ENCODE assay signal across 29 cellular contexts in the genomic region with DNA sequence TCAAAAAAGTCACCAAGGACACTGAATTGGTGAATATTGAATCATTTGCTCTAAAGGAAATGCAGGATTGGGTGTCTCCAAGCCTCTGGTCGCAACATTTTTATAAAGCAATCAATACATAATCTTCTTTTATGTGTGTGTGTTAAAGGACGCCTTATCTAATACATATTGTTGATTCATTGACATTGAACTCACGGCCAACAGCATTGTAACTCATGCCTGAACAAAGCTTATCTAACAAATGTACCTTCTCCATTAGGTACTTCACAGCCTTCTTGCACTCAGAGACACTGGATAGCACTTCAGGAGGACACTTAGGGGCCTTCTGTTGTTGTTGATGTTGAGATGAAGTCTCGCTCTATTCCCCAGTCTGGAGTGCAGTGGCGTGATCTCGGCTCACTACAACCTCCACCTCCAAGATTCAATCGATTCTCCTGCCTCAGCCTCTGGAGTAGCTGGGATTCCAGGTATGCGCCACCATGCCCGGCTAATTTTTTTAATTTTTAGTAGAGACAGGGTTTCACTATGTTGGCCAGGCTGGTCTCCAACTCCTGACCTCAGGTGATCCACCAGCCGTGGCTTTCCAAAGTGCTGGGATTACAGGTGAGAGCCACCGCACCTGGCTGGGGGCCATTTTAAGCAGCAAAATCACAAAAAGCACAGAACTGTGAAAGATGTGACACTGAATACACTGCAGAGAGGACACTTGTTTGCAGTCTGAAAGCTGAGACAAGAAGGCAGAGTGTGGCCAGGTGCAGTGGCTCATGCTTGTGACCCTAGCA.
"Had no signal": no experiment of that assay in that cellular context is flagged by ENCODE, and none has a peak within 500 bp of the region (broad histone marks: within the 10 kb centered on the region; RNA-seq: fewer than 3 reads in every experiment).

No MANE protein-coding gene starts in this region.

- FAIRE-seq: kidney had no signal

- H3K4me3 ChIP-seq: adrenal gland, body of pancreas, colonic mucosa, dorsolateral prefrontal cortex, gastroesophageal sphincter, hepatocyte, thoracic aorta, vagina had no signal

- H3K27ac ChIP-seq: adrenal gland, body of pancreas, colonic mucosa, dorsolateral prefrontal cortex, gastroesophageal sphincter, hepatocyte, thoracic aorta, vagina had no signal

- H3K4me2 ChIP-seq: hepatocyte had no signal

- DNase-seq: activated CD4-positive, alpha-beta memory T cell treated with anti-CD3 and anti-CD28 coated beads for 36 hours; activated CD4-positive, alpha-beta T cell treated with anti-CD3 and anti-CD28 coated beads, Interleukin-2, amount 10 ng/mL, durations not matched to agents 24 days and 14 days; activated CD4-positive, CD25-positive, alpha-beta regulatory T cell treated with anti-CD3 and anti-CD28 coated beads, Interleukin-2, amount 50 U/mL, for 72 hours; activated CD8-positive, alpha-beta memory T cell treated with anti-CD3 and anti-CD28 coated beads, Interleukin-2, amount 50 U/mL, for 4 hours; activated effector memory CD4-positive, alpha-beta T cell treated with anti-CD3 and anti-CD28 coated beads, Interleukin-2, amount 50 U/mL, for 16 hours; activated naive CD4-positive, alpha-beta T cell treated with anti-CD3 and anti-CD28 coated beads for 36 hours; activated naive CD8-positive, alpha-beta T cell treated with anti-CD3 and anti-CD28 coated beads for 36 hours; activated T-cell treated with anti-CD3 and anti-CD28 coated beads, Interleukin-2, amount 50 U/mL, for 1 hour; aorta; body of pancreas; colonic mucosa; dorsolateral prefrontal cortex; effector memory CD4-positive, alpha-beta T cell; erythroblast; kidney; left colon; mammary epithelial cell; naive thymus-derived CD8-positive, alpha-beta T cell; occipital lobe; right cardiac atrium; stimulated activated CD4-positive, alpha-beta T cell treated with anti-CD3 and anti-CD28 coated beads, Interleukin-2, amount 100 ng/mL, for 48 hours; stimulated activated naive CD8-positive, alpha-beta T cell treated with anti-CD3 and anti-CD28 coated beads, Interleukin-15, Interleukin-2, amounts not matched to agents 100 U/mL and 50 U/mL, for 24 hours; T-helper 9 cell; trophoblast cell had no signal

- H2AFZ ChIP-seq: hepatocyte had no signal

- H3K36me3 ChIP-seq: adrenal gland, colonic mucosa, gastroesophageal sphincter, thoracic aorta, vagina had no signal

- H3K27me3 ChIP-seq: adrenal gland, body of pancreas, colonic mucosa, dorsolateral prefrontal cortex, gastroesophageal sphincter, vagina had no signal

- H3K79me2 ChIP-seq: hepatocyte had no signal

- H3K4me1 ChIP-seq: gastroesophageal sphincter, vagina had no signal

- H3K9me3 ChIP-seq: adrenal gland, body of pancreas, colonic mucosa, vagina had no signal
